1 cellular context compared by ENCODE assay signal in the genomic region with DNA sequence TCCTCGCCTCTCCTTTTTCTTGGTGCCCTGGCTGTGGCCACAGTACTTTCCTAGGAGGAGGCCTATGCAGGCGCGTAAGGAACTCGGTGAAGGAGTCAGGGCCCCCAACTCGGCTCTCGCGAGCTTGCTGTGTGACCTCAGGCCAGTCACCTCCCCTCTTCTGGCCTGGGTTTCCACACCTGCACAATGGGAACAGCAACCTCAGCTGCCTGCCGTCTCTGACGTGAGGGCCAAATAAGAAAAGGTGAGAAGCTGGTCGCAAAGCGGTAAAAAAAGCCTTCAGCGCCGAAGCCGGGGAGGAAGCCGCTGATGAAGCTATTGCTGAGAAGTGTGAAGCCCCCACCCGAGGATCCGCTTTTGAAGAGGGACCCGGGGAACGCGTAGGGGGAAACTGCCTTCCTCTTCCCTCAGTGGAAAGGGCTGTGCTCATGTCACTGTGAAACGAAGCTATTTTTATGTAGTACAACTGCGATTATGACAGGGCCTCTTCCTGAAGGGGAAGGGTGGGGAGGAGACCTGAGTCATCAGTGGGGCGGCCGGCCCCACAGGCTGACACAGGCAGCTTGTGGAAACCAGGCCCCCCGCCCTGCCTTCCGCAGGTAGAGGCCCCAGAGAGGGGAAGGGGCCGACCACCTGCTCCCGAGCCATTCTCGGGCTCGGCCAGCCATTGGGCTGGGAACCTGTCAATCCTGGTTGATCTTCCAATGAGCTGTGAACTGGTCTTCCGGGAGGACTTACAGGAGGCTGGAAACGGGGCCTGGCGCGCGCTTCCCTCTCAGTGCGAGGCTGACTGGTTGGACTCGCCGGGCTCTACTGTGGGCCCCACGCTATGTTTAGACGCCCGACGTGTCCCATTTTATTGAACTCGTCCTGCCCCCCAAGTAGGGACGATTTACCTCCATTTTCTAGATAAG.
TF ChIP-seq lines count a peak whose summit lies in the region.

No MANE protein-coding gene starts in this region.

TF ChIP-seq in HCT116, 20 proteins besides CTCF, POLR2A, EP300 and RAD21 (continued from another document):
- TF ChIP-seq, protein P1, sequence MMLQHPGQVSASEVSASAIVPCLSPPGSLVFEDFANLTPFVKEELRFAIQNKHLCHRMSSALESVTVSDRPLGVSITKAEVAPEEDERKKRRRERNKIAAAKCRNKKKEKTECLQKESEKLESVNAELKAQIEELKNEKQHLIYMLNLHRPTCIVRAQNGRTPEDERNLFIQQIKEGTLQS (IDR thresholded peaks at IDR 0.05): no peak
